In the genomic region with DNA sequence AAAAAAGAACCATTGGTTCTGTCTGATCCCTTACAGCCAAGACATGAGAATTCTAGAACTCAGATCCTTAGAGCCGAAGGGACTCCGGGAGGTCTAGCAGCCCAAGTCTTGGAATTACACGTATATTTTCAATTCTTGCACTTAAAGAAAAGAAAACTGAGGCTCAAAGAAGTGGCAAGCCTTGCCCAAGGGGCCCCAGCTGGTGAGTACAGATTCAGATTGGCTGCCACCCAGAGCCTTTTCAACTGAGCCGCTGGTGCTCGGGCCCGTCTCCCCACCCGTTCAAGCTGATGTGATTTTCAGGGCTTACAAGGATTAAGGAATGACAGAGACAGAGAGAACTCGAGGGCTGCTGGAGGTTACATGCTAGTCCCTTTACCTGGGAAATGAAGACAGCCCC, we compare ENCODE assay signal across 15 cellular contexts.
DNase-seq lines count a peak whose midpoint lies in the region; ATAC-seq and TF ChIP-seq lines count a peak whose summit lies in the region.
"Had no signal": no experiment of that assay in that cellular context is flagged by ENCODE, and none has a peak within 500 bp of the region (broad histone marks: within the 10 kb centered on the region; RNA-seq: fewer than 3 reads in every experiment).

No MANE protein-coding gene starts in this region.

- 48 to 56% methylated on average over 8 of the region's 8 CpGs for WGBS in heart right ventricle, 2 donors
- 41% methylated on average over 3 to 8 of the region's 8 CpGs for WGBS in esophagus squamous epithelium, 2 donors
- WGBS in transverse colon (ENCODE audit: low coverage in 1 of 2), 2 donors: 75 to 100% methylated on average over 3 to 8 of the region's 8 CpGs

- peak overlapping the region; percentile 96 for H3K27ac Mint-ChIP-seq in activated CD4-positive, alpha-beta memory T cell treated with anti-CD3 and anti-CD28 coated beads for 36 hours
- H3K27ac Mint-ChIP-seq: WTC11 had no signal

- peak overlapping the region; percentile 51 for H3K4me3 Mint-ChIP-seq in activated CD4-positive, alpha-beta memory T cell treated with anti-CD3 and anti-CD28 coated beads for 36 hours

- H3K36me3 Mint-ChIP-seq in activated CD4-positive, alpha-beta memory T cell treated with anti-CD3 and anti-CD28 coated beads for 36 hours: no peaks in the 10 kb centered on the region

- intact Hi-C loops in heart right ventricle (cut with DNase I) (loop anchor here in 5 of 10 donors (5.0 to 10.0 kb wide), 3 partner anchors 63 to 235 kb away; no protein-coding TSS in a partner anchor), cardiac septum (cut with DNase I) (loop anchor here (2.0 to 10.0 kb wide), 2 partner anchors 13 to 235 kb away; no protein-coding TSS in a partner anchor), esophagus squamous epithelium (cut with DNase I) (loop anchor here (10.0 kb wide), 1 partner anchor 225 kb away; no protein-coding TSS in a partner anchor), transverse colon (cut with DNase I; ENCODE audit: low total_unique reads) (no loop called here)
- intact Hi-C loops in activated CD4-positive, alpha-beta memory T cell treated with anti-CD3 and anti-CD28 coated beads for 36 hours (cut with micrococcal nuclease): loop anchor here (2.0 to 10.0 kb wide), 6 partner anchors 69 to 859 kb away; a partner anchor contains a TSS

- H3K36me3 ChIP-seq in heart right ventricle (peaks cover 0 to 71% (median 25%) of the 10 kb centered on the region in 9 donors), esophagus squamous epithelium (peaks cover 0 to 21% (median 0%) of the 10 kb centered on the region in 3 donors), transverse colon (no peaks in the 10 kb centered on the region)

- H3K27me3 Mint-ChIP-seq in activated CD4-positive, alpha-beta memory T cell treated with anti-CD3 and anti-CD28 coated beads for 36 hours: no peaks in the 10 kb centered on the region

- no peak for TF ChIP-seq POLR2A in esophagus squamous epithelium (IDR thresholded peaks at IDR 0.05)
- no peak for TF ChIP-seq POLR2A in transverse colon (IDR thresholded peaks at IDR 0.05)

- POLR2A ChIA-PET in activated CD4-positive, alpha-beta memory T cell treated with anti-CD3 and anti-CD28 coated beads for 36 hours (lab: Charles Lee): interaction anchor here (0.7 to 2.8 kb wide), 7 partner anchors 14 to 366 kb away, joined by 3 to 17 read pairs (median 4); a partner anchor contains a TSS

- no peak for TF ChIP-seq EP300 in transverse colon (IDR thresholded peaks at IDR 0.05; ENCODE audit: low read depth)

- no peaks in the 10 kb centered on the region for H3K27me3 ChIP-seq in heart right ventricle
- H3K27me3 ChIP-seq in esophagus squamous epithelium: no peaks in the 10 kb centered on the region
- H3K27me3 ChIP-seq in transverse colon: no peaks in the 10 kb centered on the region

- TF ChIP-seq CTCF in heart right ventricle (IDR thresholded peaks at IDR 0.05): no peak
- TF ChIP-seq CTCF in esophagus squamous epithelium (IDR thresholded peaks at IDR 0.05): no peak
- no peak for TF ChIP-seq CTCF in transverse colon (IDR thresholded peaks at IDR 0.05)

- H3K9me3 ChIP-seq in heart right ventricle (no peaks in the 10 kb centered on the region), esophagus squamous epithelium (no peaks in the 10 kb centered on the region), transverse colon (no peaks in the 10 kb centered on the region)

- H3K27ac ChIP-seq in heart right ventricle: peak overlapping the region; percentile 18 to 87 (median 74)
- H3K27ac ChIP-seq in esophagus squamous epithelium: peak overlapping the region; percentile 78 to 90 (median 86)
- H3K27ac ChIP-seq in transverse colon: peak overlapping the region in 3 of 4 donors; percentile 45 to 70 (median 51)
- H3K27ac ChIP-seq: HL-60 had no signal

- ATAC-seq in heart right ventricle: peak in 2 of 8 donors; percentile 2 to 25

- DNase-seq in heart right ventricle (no peak), cardiac septum (ENCODE audit: low spot score) (no peak), esophagus squamous epithelium (lab: John Stamatoyannopoulos, UW) (no peak), transverse colon (no peak)
- peak; percentile 31 for DNase-seq in activated CD4-positive, alpha-beta memory T cell treated with anti-CD3 and anti-CD28 coated beads for 36 hours
- no peak for DNase-seq in effector CD8-positive, alpha-beta T cell (lab: John Stamatoyannopoulos, UW)
- DNase-seq in stimulated activated CD4-positive, alpha-beta T cell treated with anti-CD3 and anti-CD28 coated beads, Interleukin-1b, Interleukin-23, amount 100 ng/mL, for 48 hours: no peak
- no peak for DNase-seq in stimulated activated CD4-positive, alpha-beta T cell treated with anti-CD3 and anti-CD28 coated beads, Interleukin-2, amount 100 ng/mL, for 24 hours
- DNase-seq: cortex of kidney, erythroblast, glutamatergic neuron, GOT3, NCI-H1092 treated with DMSO at 0.1 percent for 48 hours had no signal

- H3K9me3 Mint-ChIP-seq in activated CD4-positive, alpha-beta memory T cell treated with anti-CD3 and anti-CD28 coated beads for 36 hours: peaks cover 3% of the 10 kb centered on the region

- CTCF ChIA-PET in activated CD4-positive, alpha-beta memory T cell treated with anti-CD3 and anti-CD28 coated beads for 36 hours (lab: Charles Lee): interaction anchor here (0.9 to 6.5 kb wide), 6 partner anchors 8 to 237 kb away, joined by 3 to 74 read pairs (median 4); no protein-coding TSS in a partner anchor

- no peak overlapping the region for H3K4me3 ChIP-seq in heart right ventricle
- H3K4me3 ChIP-seq in esophagus squamous epithelium: no peak overlapping the region
- no peak overlapping the region for H3K4me3 ChIP-seq in transverse colon

- H3K4me1 Mint-ChIP-seq in activated CD4-positive, alpha-beta memory T cell treated with anti-CD3 and anti-CD28 coated beads for 36 hours (ENCODE audit: low read depth): peaks cover 75% of the 10 kb centered on the region

- H3K4me1 ChIP-seq in heart right ventricle (peaks cover 16 to 78% (median 63%) of the 10 kb centered on the region in 9 donors), esophagus squamous epithelium (peaks cover 41 to 80% (median 47%) of the 10 kb centered on the region in 3 donors), transverse colon (peaks cover 6 to 32% (median 15%) of the 10 kb centered on the region in 4 donors)

- in situ Hi-C loops in transverse colon (cut with MboI; ENCODE audit: low pct_ligation_motif_present in 1 of 4, low pct_unique_long_range_greater_than_20kb in 1 of 4, low sequenced_read_pairs in 3 of 4): loop anchor here in 1 of 4 donors (25.0 kb wide), 1 partner anchor 597 kb away; no protein-coding TSS in a partner anchor
